In the genomic region with DNA sequence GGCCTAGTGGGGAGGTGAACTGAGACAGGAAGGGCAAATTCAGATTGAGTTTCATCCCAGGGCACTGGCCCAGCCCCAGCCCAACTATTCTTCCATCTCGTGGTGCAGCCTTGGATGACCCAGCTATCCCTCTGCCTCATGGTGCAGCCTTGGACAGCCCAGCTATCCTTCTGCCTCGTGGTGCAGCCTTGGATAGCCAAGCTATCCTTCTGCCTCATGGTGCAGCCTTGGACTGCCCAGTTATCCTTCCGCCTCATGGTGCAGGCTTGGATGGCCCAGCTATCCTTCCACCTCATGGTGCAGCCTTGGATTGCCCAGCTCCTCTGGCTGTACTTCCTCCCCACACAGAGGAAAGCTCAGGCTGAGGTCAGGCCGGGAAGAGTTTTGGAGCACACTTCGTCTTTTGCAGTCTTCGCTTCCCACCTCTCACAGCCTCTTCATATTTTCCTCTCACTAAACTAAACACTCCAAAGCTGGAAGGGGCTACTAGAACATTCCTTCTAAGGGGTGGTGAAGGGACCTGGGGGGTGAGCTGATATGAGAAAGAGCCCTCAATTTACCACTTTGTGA, we compare ENCODE assay signal across 23 cellular contexts.
"Had no signal": no experiment of that assay in that cellular context is flagged by ENCODE, and none has a peak within 500 bp of the region (broad histone marks: within the 10 kb centered on the region; RNA-seq: fewer than 3 reads in every experiment).

No MANE protein-coding gene starts in this region.

- H3K36me3 ChIP-seq: SJSA1 had no signal

- DNase-seq: IMR-90, Kasumi-1, MM.1S, NCI-H1092 treated with DMSO at 0.1 percent for 48 hours, NCI-H1436, NCI-H187, NCI-H2029, NCI-H2081 treated with DMSO at 0.1 percent for 48 hours, NCI-H2171, NCI-H226, NCI-H446, NCI-H510A, NCI-H524 treated with DMSO at 0.1 percent for 48 hours, NCI-H69, NCI-H774, Right ventricle myocardium superior, RPMI8226, SIG-M5, SW 1271 had no signal

- FAIRE-seq: RCC 7860 had no signal

- H3K9ac ChIP-seq: KMS-11 had no signal

- H3K4me3 ChIP-seq: SJSA1, SK-N-MC had no signal

- H3K27ac ChIP-seq: KMS-11, SJSA1, SK-N-MC had no signal

- H3K4me1 ChIP-seq: SJSA1 had no signal

- H3K27me3 ChIP-seq: SJSA1 had no signal

- H3K4me2 ChIP-seq: KMS-11 had no signal
